Comparison of ENCODE assay signal across 12 cellular contexts in genomic region chr10:44863344-44864041, GRCh38. TPM values are rescaled to one million over a fixed set of nuclear protein-coding genes. Genes with fewer than 3 reads are reported as not detected.
DNase-seq lines count a peak whose midpoint lies in the region; ATAC-seq and TF ChIP-seq lines count a peak whose summit lies in the region.
"Had no signal": no experiment of that assay in that cellular context is flagged by ENCODE, and none has a peak within 500 bp of the region (broad histone marks: within the 10 kb centered on the region; RNA-seq: fewer than 3 reads in every experiment).

No MANE protein-coding gene starts in this region.

- no peaks in the 10 kb centered on the region for H3K9me3 ChIP-seq in left ventricle myocardium inferior (replicated peaks)
- H3K9me3 ChIP-seq: gastrocnemius medialis had no signal

- intact Hi-C loops in left ventricle myocardium inferior (cut with micrococcal nuclease), result loop anchor here (5.0 kb wide), 1 partner anchor 1191 kb away; no protein-coding TSS in a partner anchor
- intact Hi-C loops in Right ventricle myocardium superior (cut with DNase I), result loop anchor here (2.0 kb wide), 1 partner anchor 1191 kb away; no protein-coding TSS in a partner anchor

- peaks cover 33% of the 10 kb centered on the region for H3K27me3 Mint-ChIP-seq in activated T-helper 17 cell treated with anti-CD3 and anti-CD28 coated beads, Interleukin-2, amount 50 U/mL, for 72 hours
- peaks cover 2 to 19% (median 14%) of the 10 kb centered on the region in 3 donors for H3K27me3 Mint-ChIP-seq in immature natural killer cell (ENCODE audit: low read depth in 3 of 3)
- H3K27me3 Mint-ChIP-seq in type B pancreatic cell, result peaks cover 22% of the 10 kb centered on the region

- DNase-seq in left ventricle myocardium inferior, result no peak
- DNase-seq in Right ventricle myocardium superior, result no peak
- DNase-seq in immature natural killer cell, result no peak
- DNase-seq in type B pancreatic cell (ENCODE audit: extremely low spot score, unreplicated experiment), result peak; percentile 65
- DNase-seq in NOMO-1 treated with DMSO at 0.1 percent for 48 hours (lab: John Stamatoyannopoulos, UW; ENCODE audit: unreplicated experiment), result no peak
- DNase-seq in SHP77 (lab: John Stamatoyannopoulos, UW), result no peak
- DNase-seq: activated CD4-positive, alpha-beta T cell treated with anti-CD3 and anti-CD28 coated beads, Interleukin-2, amount 50 U/mL, for 4 hours; gastrocnemius medialis had no signal

- no peak overlapping the region for H3K27ac Mint-ChIP-seq in activated T-helper 17 cell treated with anti-CD3 and anti-CD28 coated beads, Interleukin-2, amount 50 U/mL, for 72 hours
- H3K27ac Mint-ChIP-seq in immature natural killer cell (no peak overlapping the region), type B pancreatic cell (peak overlapping the region; percentile 92)

- peak overlapping the region; percentile 71 for H3K4me3 ChIP-seq in left ventricle myocardium inferior

- no peak overlapping the region for H3K27ac ChIP-seq in left ventricle myocardium inferior (replicated peaks)

- no peaks in the 10 kb centered on the region for H3K36me3 Mint-ChIP-seq in activated T-helper 17 cell treated with anti-CD3 and anti-CD28 coated beads, Interleukin-2, amount 50 U/mL, for 72 hours (ENCODE audit: low read depth)
- H3K36me3 Mint-ChIP-seq in immature natural killer cell (no peaks in the 10 kb centered on the region), type B pancreatic cell (no peaks in the 10 kb centered on the region)

- H3K4me1 Mint-ChIP-seq in activated T-helper 17 cell treated with anti-CD3 and anti-CD28 coated beads, Interleukin-2, amount 50 U/mL, for 72 hours, result peaks cover 4% of the 10 kb centered on the region
- H3K4me1 Mint-ChIP-seq in immature natural killer cell (peaks cover 14 to 16% of the 10 kb centered on the region in 2 donors), type B pancreatic cell (ENCODE audit: unreplicated experiment) (peaks cover 15% of the 10 kb centered on the region)

- peaks cover 29% of the 10 kb centered on the region for H3K27me3 ChIP-seq in left ventricle myocardium inferior (ENCODE audit: low read depth)

- peak overlapping the region; percentile 71 for H3K4me3 Mint-ChIP-seq in activated T-helper 17 cell treated with anti-CD3 and anti-CD28 coated beads, Interleukin-2, amount 50 U/mL, for 72 hours
- H3K4me3 Mint-ChIP-seq in immature natural killer cell, result peak overlapping the region; percentile 66 to 95 (median 91)
- H3K4me3 Mint-ChIP-seq in type B pancreatic cell, result peak overlapping the region; percentile 91

- no peak for TF ChIP-seq CTCF in left ventricle myocardium inferior (IDR thresholded peaks at IDR 0.05; ENCODE audit: borderline replicate concordance)
- TF ChIP-seq CTCF in type B pancreatic cell (conservative IDR thresholded peaks at IDR 0.05), result peak; percentile 44

- no peaks in the 10 kb centered on the region for H3K36me3 ChIP-seq in left ventricle myocardium inferior
- H3K36me3 ChIP-seq: gastrocnemius medialis had no signal

- ATAC-seq in Right ventricle myocardium superior (ENCODE audit: poor library complexity) (no peak), SK-N-SH treated with all-trans-retinoic acid at 6 μM for 48 hours (no peak)
- ATAC-seq in activated T-helper 17 cell treated with anti-CD3 and anti-CD28 coated beads, Interleukin-2, amount 50 U/mL, for 72 hours (replicated peaks), result no peak

- no peaks in the 10 kb centered on the region for H3K9me3 Mint-ChIP-seq in activated T-helper 17 cell treated with anti-CD3 and anti-CD28 coated beads, Interleukin-2, amount 50 U/mL, for 72 hours
- peaks cover 0 to 2% (median 0%) of the 10 kb centered on the region in 6 donors for H3K9me3 Mint-ChIP-seq in immature natural killer cell
- H3K9me3 Mint-ChIP-seq in type B pancreatic cell, result no peaks in the 10 kb centered on the region

- peaks cover 32% of the 10 kb centered on the region for H3K4me1 ChIP-seq in left ventricle myocardium inferior

TF ChIP-seq in SK-N-SH treated with all-trans-retinoic acid at 6 μM for 48 hours, 23 proteins besides CTCF, POLR2A, EP300 and RAD21 (continues in another document):
- TF ChIP-seq ESRRG (CRISPR knock-in tag; IDR thresholded peaks at IDR 0.05) (no peak), ISL1 (CRISPR knock-in tag; IDR thresholded peaks at IDR 0.05) (no peak), ZC3H10 (CRISPR knock-in tag; IDR thresholded peaks at IDR 0.05) (no peak), PATZ1 (CRISPR knock-in tag; IDR thresholded peaks at IDR 0.05; ENCODE audit: borderline replicate concordance) (no peak), TSHZ2 (CRISPR knock-in tag; IDR thresholded peaks at IDR 0.05) (no peak), TCF4 (CRISPR knock-in tag; IDR thresholded peaks at IDR 0.05; ENCODE audit: borderline replicate concordance) (no peak), ZFP30 (CRISPR knock-in tag; IDR thresholded peaks at IDR 0.05) (no peak), CSDC2 (CRISPR knock-in tag; IDR thresholded peaks at IDR 0.05) (no peak), CSRNP3 (CRISPR knock-in tag; IDR thresholded peaks at IDR 0.05) (no peak), ZNF70 (CRISPR knock-in tag; IDR thresholded peaks at IDR 0.05) (no peak), GLIS3 (CRISPR knock-in tag; IDR thresholded peaks at IDR 0.05) (no peak), POU6F1 (CRISPR knock-in tag; IDR thresholded peaks at IDR 0.05; ENCODE audit: borderline replicate concordance, low read depth) (no peak), ZNF565 (CRISPR knock-in tag; conservative IDR thresholded peaks at IDR 0.05; ENCODE audit: low read depth) (no peak)

RNA-seq across cellular contexts. Expression of gene TMEM72, which starts 47.6 kb away (rescaled TPM):
- total RNA-seq in left ventricle myocardium inferior (not detected), Right ventricle myocardium superior (not detected), type B pancreatic cell (ENCODE audit: low replicate concordance) (0.40 and 1.2 TPM in 2 replicates)
- total RNA-seq in activated T-helper 17 cell treated with anti-CD3 and anti-CD28 coated beads, Interleukin-2, amount 50 U/mL, for 72 hours, result not detected
- not detected for polyA plus RNA-seq in immature natural killer cell
- total RNA-seq: bronchial epithelial cell, gastrocnemius medialis, lung microvascular endothelial cell had no signal
